Comparison of ENCODE assay signal across 8 cellular contexts in the genomic region with DNA sequence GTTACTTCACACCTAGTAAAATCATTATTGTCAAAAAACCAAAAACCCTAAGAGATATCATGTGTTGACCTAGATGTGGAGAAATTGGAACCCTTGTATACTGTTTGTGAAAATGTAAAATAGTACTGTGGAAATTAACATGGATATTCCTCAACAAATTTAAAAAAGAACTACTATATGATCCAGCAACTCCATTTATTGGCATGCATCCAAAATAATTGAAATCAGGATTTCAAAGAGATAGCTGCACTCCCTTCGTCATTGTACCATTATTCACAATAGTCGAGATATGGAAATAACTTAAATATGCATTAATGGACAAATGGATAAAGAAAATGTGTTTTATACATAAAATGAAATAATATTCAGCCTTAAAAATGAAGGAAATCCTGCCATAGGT.
"Had no signal": no experiment of that assay in that cellular context is flagged by ENCODE, and none has a peak within 500 bp of the region (broad histone marks: within the 10 kb centered on the region; RNA-seq: fewer than 3 reads in every experiment).

No MANE protein-coding gene starts in this region.

- FAIRE-seq: G401.6, GM12878, GM12891, GM12892, GM18507, GM19239 had no signal

- DNase-seq: GDM1, GF-D8 had no signal

- ATAC-seq: GM12878 had no signal

- H3K4me3 ChIP-seq: GM12878 had no signal
